Comparison of ENCODE assay signal across 18 cellular contexts in genomic region chr5:103889500-103890209, GRCh38.
DNase-seq lines count a peak whose midpoint lies in the region; ATAC-seq and TF ChIP-seq lines count a peak whose summit lies in the region.
"Had no signal": no experiment of that assay in that cellular context is flagged by ENCODE, and none has a peak within 500 bp of the region (broad histone marks: within the 10 kb centered on the region; RNA-seq: fewer than 3 reads in every experiment).

No MANE protein-coding gene starts in this region.

- ATAC-seq in GM19351 (IDR thresholded peaks at IDR 0.05; ENCODE audit: unreplicated experiment): peak; percentile 54
- peak; percentile 88 for ATAC-seq in HG02885 (IDR thresholded peaks at IDR 0.05; ENCODE audit: poor library complexity, unreplicated experiment)
- peak; percentile 77 for ATAC-seq in PC-3
- no peak for ATAC-seq in HG03460 (IDR thresholded peaks at IDR 0.05; ENCODE audit: unreplicated experiment)
- ATAC-seq: activated naive CD4-positive, alpha-beta T cell treated with anti-CD3 and anti-CD28 coated beads, Interleukin-2, amount 50 U/mL, for 72 hours; T-cell had no signal

- DNase-seq in PC-3 (peak; percentile 29), uterus (no peak), nephron progenitor cell (no peak), SHP77 (lab: John Stamatoyannopoulos, UW) (no peak)
- DNase-seq: ACHN; activated CD4-positive, CD25-positive, alpha-beta regulatory T cell treated with anti-CD3 and anti-CD28 coated beads, Interleukin-2, amount 50 U/mL, for 72 hours; effector CD8-positive, alpha-beta T cell; NCI-H187; NCI-H524 treated with DMSO at 0.1 percent for 48 hours; Peyer's patch; sigmoid colon; stimulated activated CD4-positive, alpha-beta T cell treated with anti-CD3 and anti-CD28 coated beads, Interleukin-4, amount 100 ng/mL, for 4 hours; T-cell had no signal

- no peaks in the 10 kb centered on the region for H3K4me1 ChIP-seq in ACC112 (ENCODE audit: control insufficient read depth, insufficient read depth, low read length, unreplicated experiment)
- peaks cover 8% of the 10 kb centered on the region for H3K4me1 ChIP-seq in PC-3 (ENCODE audit: insufficient read depth, low read length)
- H3K4me1 ChIP-seq in uterus: no peaks in the 10 kb centered on the region
- H3K4me1 ChIP-seq: Peyer's patch, sigmoid colon had no signal

- H3K9me3 Mint-ChIP-seq in nephron progenitor cell: no peaks in the 10 kb centered on the region

- no peak overlapping the region for H3K27ac ChIP-seq in ACC112 (ENCODE audit: low read depth, low read length)
- H3K27ac ChIP-seq in PC-3 (ENCODE audit: low read length): no peak overlapping the region
- H3K27ac ChIP-seq in uterus: no peak overlapping the region
- H3K27ac ChIP-seq: Peyer's patch, sigmoid colon had no signal

- H3K9ac ChIP-seq in PC-3 (ENCODE audit: low read length): no peak overlapping the region

- H3K4me2 ChIP-seq in PC-3 (ENCODE audit: low read length): peak overlapping the region; percentile 45

- H2AFZ ChIP-seq in ACC112 (ENCODE audit: low read length, unreplicated experiment) (peak overlapping the region; percentile 59), PC-3 (ENCODE audit: low read length) (peak overlapping the region; percentile 69)

- H3K27me3 ChIP-seq in ACC112 (ENCODE audit: insufficient read depth, low read length) (no peaks in the 10 kb centered on the region), PC-3 (ENCODE audit: low read length) (no peaks in the 10 kb centered on the region), uterus (no peaks in the 10 kb centered on the region)
- H3K27me3 ChIP-seq: Peyer's patch, sigmoid colon had no signal

- intact Hi-C loops in PC-3 (cut with micrococcal nuclease) (no loop called here), uterus (cut with DNase I; ENCODE audit: low total_unique reads) (no loop called here)

- H3K36me3 ChIP-seq in ACC112 (ENCODE audit: insufficient read depth, low read length) (no peaks in the 10 kb centered on the region), PC-3 (ENCODE audit: low read depth, low read length) (no peaks in the 10 kb centered on the region), uterus (no peaks in the 10 kb centered on the region)
- H3K36me3 ChIP-seq: Peyer's patch, sigmoid colon had no signal

- H3K79me2 ChIP-seq in ACC112 (ENCODE audit: control insufficient read depth, insufficient read depth, low read length, unreplicated experiment) (no peaks in the 10 kb centered on the region), PC-3 (ENCODE audit: low read length) (no peaks in the 10 kb centered on the region)

- no peak overlapping the region for H3K27ac Mint-ChIP-seq in nephron progenitor cell
- H3K27ac Mint-ChIP-seq: activated naive CD4-positive, alpha-beta T cell treated with anti-CD3 and anti-CD28 coated beads, Interleukin-2, amount 50 U/mL, for 72 hours; T-cell had no signal

- H3K4me3 ChIP-seq in ACC112 (ENCODE audit: low read depth, low read length) (0 out of 2 replicates have a peak overlapping the region, but pooled peaks have one; percentile 7), PC-3 (ENCODE audit: low read length) (no peak overlapping the region), uterus (no peak overlapping the region)
- H3K4me3 ChIP-seq: Peyer's patch, sigmoid colon had no signal

- no peak for TF ChIP-seq CTCF in PC-3 (conservative IDR thresholded peaks at IDR 0.05; ENCODE audit: low read depth, low read length)
- no peak for TF ChIP-seq CTCF in uterus (IDR thresholded peaks at IDR 0.05)
- TF ChIP-seq CTCF in nephron progenitor cell (IDR thresholded peaks at IDR 0.05): no peak

- no peak for TF ChIP-seq POLR2A in uterus (IDR thresholded peaks at IDR 0.05)

- H3F3A ChIP-seq in PC-3 (ENCODE audit: low read length, unreplicated experiment): no peaks in the 10 kb centered on the region

- BruUV-seq in PC-3 (replicated peaks; lab: Mats Ljungman, UMichigan): no TSS peak

- H4K20me1 ChIP-seq in PC-3 (ENCODE audit: low read length): no peaks in the 10 kb centered on the region

- POLR2A ChIA-PET in PC-3 (lab: Charles Lee; ENCODE audit: unreplicated experiment): no interaction called here

- H3K27me3 Mint-ChIP-seq in nephron progenitor cell (ENCODE audit: low read depth, poor library complexity): peaks cover 5% of the 10 kb centered on the region
- H3K27me3 Mint-ChIP-seq: T-cell had no signal

- no peaks in the 10 kb centered on the region for H3K36me3 Mint-ChIP-seq in nephron progenitor cell (ENCODE audit: low read depth)
- H3K36me3 Mint-ChIP-seq: activated naive CD4-positive, alpha-beta T cell treated with anti-CD3 and anti-CD28 coated beads, Interleukin-2, amount 50 U/mL, for 72 hours; T-cell had no signal

- no peaks in the 10 kb centered on the region for H3K9me2 ChIP-seq in PC-3 (replicated peaks; ENCODE audit: low read length)

- no peak overlapping the region for H3K4me3 Mint-ChIP-seq in nephron progenitor cell
- H3K4me3 Mint-ChIP-seq: T-cell had no signal

- H3K9me3 ChIP-seq in PC-3 (ENCODE audit: low read length): no peaks in the 10 kb centered on the region
- H3K9me3 ChIP-seq in uterus: no peaks in the 10 kb centered on the region
- H3K9me3 ChIP-seq: Peyer's patch, sigmoid colon had no signal

- CTCF ChIA-PET in PC-3 (lab: Charles Lee): no interaction called here

- peaks cover 2% of the 10 kb centered on the region for H3K4me1 Mint-ChIP-seq in nephron progenitor cell
- H3K4me1 Mint-ChIP-seq: T-cell had no signal
